In the genomic region with DNA sequence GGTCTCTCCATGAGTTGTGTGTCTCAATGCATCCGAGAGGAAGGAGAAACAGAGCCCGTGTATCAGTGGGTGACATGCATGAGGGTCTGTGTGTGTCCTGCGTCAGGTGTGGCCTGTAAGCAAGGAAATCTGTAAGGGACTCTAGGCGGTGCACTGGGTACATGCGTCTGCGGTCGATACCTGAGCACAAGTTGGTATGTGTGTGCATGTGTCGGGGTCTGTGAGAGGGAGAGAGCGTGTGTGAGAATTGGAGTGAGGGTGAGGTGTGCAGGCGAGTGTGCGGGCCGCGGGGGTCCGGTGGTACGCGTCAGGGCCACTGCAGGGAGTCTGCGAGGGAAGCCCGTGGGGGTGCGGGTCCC, we compare ENCODE assay signal across 1 cellular context.
TF ChIP-seq lines count a peak whose summit lies in the region.

No MANE protein-coding gene starts in this region.

TF ChIP-seq in WTC11, 78 proteins besides CTCF, POLR2A, EP300 and RAD21 (continued from another document):
- TF ChIP-seq, protein P1, sequence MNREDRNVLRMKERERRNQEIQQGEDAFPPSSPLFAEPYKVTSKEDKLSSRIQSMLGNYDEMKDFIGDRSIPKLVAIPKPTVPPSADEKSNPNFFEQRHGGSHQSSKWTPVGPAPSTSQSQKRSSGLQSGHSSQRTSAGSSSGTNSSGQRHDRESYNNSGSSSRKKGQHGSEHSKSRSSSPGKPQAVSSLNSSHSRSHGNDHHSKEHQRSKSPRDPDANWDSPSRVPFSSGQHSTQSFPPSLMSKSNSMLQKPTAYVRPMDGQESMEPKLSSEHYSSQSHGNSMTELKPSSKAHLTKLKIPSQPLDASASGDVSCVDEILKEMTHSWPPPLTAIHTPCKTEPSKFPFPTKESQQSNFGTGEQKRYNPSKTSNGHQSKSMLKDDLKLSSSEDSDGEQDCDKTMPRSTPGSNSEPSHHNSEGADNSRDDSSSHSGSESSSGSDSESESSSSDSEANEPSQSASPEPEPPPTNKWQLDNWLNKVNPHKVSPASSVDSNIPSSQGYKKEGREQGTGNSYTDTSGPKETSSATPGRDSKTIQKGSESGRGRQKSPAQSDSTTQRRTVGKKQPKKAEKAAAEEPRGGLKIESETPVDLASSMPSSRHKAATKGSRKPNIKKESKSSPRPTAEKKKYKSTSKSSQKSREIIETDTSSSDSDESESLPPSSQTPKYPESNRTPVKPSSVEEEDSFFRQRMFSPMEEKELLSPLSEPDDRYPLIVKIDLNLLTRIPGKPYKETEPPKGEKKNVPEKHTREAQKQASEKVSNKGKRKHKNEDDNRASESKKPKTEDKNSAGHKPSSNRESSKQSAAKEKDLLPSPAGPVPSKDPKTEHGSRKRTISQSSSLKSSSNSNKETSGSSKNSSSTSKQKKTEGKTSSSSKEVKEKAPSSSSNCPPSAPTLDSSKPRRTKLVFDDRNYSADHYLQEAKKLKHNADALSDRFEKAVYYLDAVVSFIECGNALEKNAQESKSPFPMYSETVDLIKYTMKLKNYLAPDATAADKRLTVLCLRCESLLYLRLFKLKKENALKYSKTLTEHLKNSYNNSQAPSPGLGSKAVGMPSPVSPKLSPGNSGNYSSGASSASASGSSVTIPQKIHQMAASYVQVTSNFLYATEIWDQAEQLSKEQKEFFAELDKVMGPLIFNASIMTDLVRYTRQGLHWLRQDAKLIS (CRISPR knock-in tag; IDR thresholded peaks at IDR 0.05; ENCODE audit: borderline replicate concordance) = no peak
- no peak for TF ChIP-seq NR2C2 (CRISPR knock-in tag; IDR thresholded peaks at IDR 0.05)
- TF ChIP-seq JAZF1 (CRISPR knock-in tag; IDR thresholded peaks at IDR 0.05) = no peak
